In genomic region chr1:184492543-184492942, GRCh38 we compare ENCODE assay signal across 11 cellular contexts.
DNase-seq lines count a peak whose midpoint lies in the region; ATAC-seq, FAIRE-seq and TF ChIP-seq lines count a peak whose summit lies in the region.
"Had no signal": no experiment of that assay in that cellular context is flagged by ENCODE, and none has a peak within 500 bp of the region (broad histone marks: within the 10 kb centered on the region; RNA-seq: fewer than 3 reads in every experiment).

No MANE protein-coding gene starts in this region.

- H3K4me1 ChIP-seq in keratinocyte (ENCODE audit: control insufficient read depth, extremely low read depth, insufficient read depth, low read length) (peaks cover 25% of the 10 kb centered on the region), skeletal muscle satellite cell (ENCODE audit: control insufficient read depth, insufficient read depth, low read length) (peaks cover 22% of the 10 kb centered on the region)
- H3K4me1 ChIP-seq: SJCRH30 had no signal

- TF ChIP-seq POLR2A in GM12891 (IDR thresholded peaks at IDR 0.05; ENCODE audit: low read depth, low read length), result no peak

- H4K20me1 ChIP-seq in keratinocyte (ENCODE audit: control insufficient read depth, extremely low read depth, insufficient read depth, low read length), result no peaks in the 10 kb centered on the region

- no peaks in the 10 kb centered on the region for H3K9me3 ChIP-seq in keratinocyte (ENCODE audit: control insufficient read depth, low read depth, low read length)
- no peaks in the 10 kb centered on the region for H3K9me3 ChIP-seq in skeletal muscle satellite cell (replicated peaks; ENCODE audit: low read length)
- H3K9me3 ChIP-seq: SJCRH30 had no signal

- H3K27me3 ChIP-seq in keratinocyte (ENCODE audit: control insufficient read depth, extremely low read depth, insufficient read depth, low read length) (no peaks in the 10 kb centered on the region), skeletal muscle satellite cell (ENCODE audit: control insufficient read depth, insufficient read depth, low read length) (no peaks in the 10 kb centered on the region)
- H3K27me3 ChIP-seq: SJCRH30 had no signal

- H3K9me1 ChIP-seq in keratinocyte (ENCODE audit: control insufficient read depth, extremely low read depth, insufficient read depth, low read length), result no peaks in the 10 kb centered on the region

- ATAC-seq in SK-N-SH treated with all-trans-retinoic acid at 6 μM for 48 hours, result peak; percentile 28; the same call in 2 of the 3 replicates
- ATAC-seq in activated CD4-positive, CD25-positive, alpha-beta regulatory T cell treated with anti-CD3 and anti-CD28 coated beads, Interleukin-2, amount 50 U/mL, for 24 hours, result no peak

- FAIRE-seq in GM12891 (lab: Jason Lieb, UNC), result peak; percentile 66
- FAIRE-seq in keratinocyte (lab: Jason Lieb, UNC), result no peak

- DNase-seq in GM12891 (ENCODE audit: insufficient read length, low spot score) (no peak), keratinocyte (ENCODE audit: low read depth, low spot score) (no peak), DMS114 treated with DMSO at 0.1 percent for 48 hours (lab: John Stamatoyannopoulos, UW; ENCODE audit: unreplicated experiment) (no peak), cortex of kidney (lab: John Stamatoyannopoulos, UW) (no peak)
- DNase-seq in stimulated activated naive CD4-positive, alpha-beta T cell (lab: John Stamatoyannopoulos, UW), result no peak
- DNase-seq: NCI-H1417 treated with DMSO at 0.1 percent for 48 hours, NCI-H524 treated with DMSO at 0.1 percent for 48 hours had no signal

- H3K4me2 ChIP-seq in keratinocyte (ENCODE audit: control insufficient read depth, extremely low read depth, insufficient read depth, low read depth, low read length), result peak overlapping the region; percentile 33
- H3K4me2 ChIP-seq in skeletal muscle satellite cell (ENCODE audit: low read length), result no peak overlapping the region

- dilution Hi-C loops in keratinocyte (cut with MboI; ENCODE audit: extremely low pct_ligation_motif_present, low sequenced_read_pairs), result no loop called here

- no peak overlapping the region for H2AFZ ChIP-seq in keratinocyte (ENCODE audit: control insufficient read depth, low read length)

- H3K9ac ChIP-seq in keratinocyte (ENCODE audit: control insufficient read depth, extremely low read depth, insufficient read depth, low read length) (no peak overlapping the region), skeletal muscle satellite cell (ENCODE audit: low read depth, low read length) (peak overlapping the region; percentile 45)

- no peak overlapping the region for H3K4me3 ChIP-seq in keratinocyte (ENCODE audit: control insufficient read depth in 2 of 3, extremely low read depth in 1 of 3, insufficient read depth in 2 of 3, low read depth in 1 of 3, low read length in 3 of 3)
- no peak overlapping the region for H3K4me3 ChIP-seq in skeletal muscle satellite cell (ENCODE audit: low read length)
- H3K4me3 ChIP-seq: SJCRH30 had no signal

- no peak overlapping the region for H3K27ac ChIP-seq in keratinocyte (ENCODE audit: control insufficient read depth, insufficient read depth, low read length)
- H3K27ac ChIP-seq: SJCRH30 had no signal

- H3K36me3 ChIP-seq in keratinocyte (ENCODE audit: control insufficient read depth in 2 of 2, extremely low read depth in 1 of 2, insufficient read depth in 2 of 2, low read length in 2 of 2), result no peaks in the 10 kb centered on the region
- no peaks in the 10 kb centered on the region for H3K36me3 ChIP-seq in skeletal muscle satellite cell (ENCODE audit: insufficient read depth, low read length)
- H3K36me3 ChIP-seq: SJCRH30 had no signal

- H3K79me2 ChIP-seq in keratinocyte (ENCODE audit: control insufficient read depth, insufficient read depth, low read length), result peaks cover 31% of the 10 kb centered on the region

- TF ChIP-seq CTCF in keratinocyte (optimal IDR thresholded peaks at IDR 0.05 in 1 of 3, IDR thresholded peaks at IDR 0.05 in 1 of 3, conservative IDR thresholded peaks at IDR 0.05 in 1 of 3; ENCODE audit: extremely low read depth in 1 of 3, insufficient read depth in 2 of 3, low read length in 3 of 3), result no peak

TF ChIP-seq in GM12891, 5 proteins besides CTCF, POLR2A, EP300 and RAD21:
- TF ChIP-seq SPI1 (IDR thresholded peaks at IDR 0.05; ENCODE audit: low read depth, low read length) (no peak), POU2F2 (IDR thresholded peaks at IDR 0.05; ENCODE audit: low read depth, low read length) (no peak), PAX5 (IDR thresholded peaks at IDR 0.05; ENCODE audit: insufficient read depth, low read length, severe bottlenecking) (no peak), TAF1 (IDR thresholded peaks at IDR 0.05; ENCODE audit: low read depth, low read length) (no peak), POLR2AphosphoS5 (IDR thresholded peaks at IDR 0.05; ENCODE audit: low read depth, low read length) (no peak)

TF ChIP-seq in SK-N-SH treated with all-trans-retinoic acid at 6 μM for 48 hours, 23 proteins besides CTCF, POLR2A, EP300 and RAD21:
- 0 out of 2 replicates have a peak, but pooled peaks have one; percentile 5 for TF ChIP-seq ZC3H10 (CRISPR knock-in tag; IDR thresholded peaks at IDR 0.05)
- no peak for TF ChIP-seq PPARA (CRISPR knock-in tag; IDR thresholded peaks at IDR 0.05; ENCODE audit: borderline replicate concordance)
- TF ChIP-seq BACH2 (CRISPR knock-in tag; IDR thresholded peaks at IDR 0.05; ENCODE audit: borderline replicate concordance), result no peak
TF ChIP-seq in SK-N-SH treated with all-trans-retinoic acid at 6 μM for 48 hours: peak in this region for 1.
